ENCODE assay signal across 27 cellular contexts in genomic region chr7:69464035-69464434, GRCh38.
"Had no signal": no experiment of that assay in that cellular context is flagged by ENCODE, and none has a peak within 500 bp of the region (broad histone marks: within the 10 kb centered on the region; RNA-seq: fewer than 3 reads in every experiment).

No MANE protein-coding gene starts in this region.

- H3K4me1 ChIP-seq: stomach, suprapubic skin, testis, thyroid gland, tibial artery, tibial nerve, transverse colon, upper lobe of left lung, upper lobe of right lung, uterus, vagina had no signal

- DNase-seq: stimulated activated CD4-positive, alpha-beta T cell treated with anti-CD3 and anti-CD28 coated beads, Interleukin-2, amount 100 ng/mL, for 48 hours; stimulated activated CD4-positive, alpha-beta T cell treated with anti-CD3 and anti-CD28 coated beads, Interleukin-4, amount 100 ng/mL, for 1 hour; stimulated activated CD4-positive, alpha-beta T cell treated with anti-CD3 and anti-CD28 coated beads, Interleukin-4, amount 100 ng/mL, for 24 hours; stimulated activated CD4-positive, alpha-beta T cell treated with anti-CD3 and anti-CD28 coated beads, Interleukin-4, amount 100 ng/mL, for 4 hours; stimulated activated CD8-positive, alpha-beta memory T cell treated with anti-CD3 and anti-CD28 coated beads, Interleukin-4, amount 100 ng/mL, for 48 hours; stimulated activated naive B cell treated with anti-CD40 and anti-IgM and Interleukin-4, amounts not matched to agents 10 μg/mL and 1 μg/mL and 100 μg/mL, for 72 hours; stimulated activated naive CD4-positive, alpha-beta T cell; stimulated activated naive CD4-positive, alpha-beta T cell treated with Interleukin-2 at 50 U/mL for 16 hours; stimulated activated naive CD8-positive, alpha-beta T cell treated with anti-CD3 and anti-CD28 coated beads, Interleukin-15, amount 100 ng/mL, for 72 hours; stimulated activated naive CD8-positive, alpha-beta T cell treated with anti-CD3 and anti-CD28 coated beads, Interleukin-15, Interleukin-2, amounts not matched to agents 100 U/mL and 50 U/mL, for 24 hours; stomach; substantia nigra; testis; tibial artery; transverse colon; trophoblast cell; upper lobe of left lung; upper lobe of right lung; uterus had no signal

- H3K27me3 ChIP-seq: stomach, suprapubic skin, testis, thyroid gland, tibial artery, tibial nerve, transverse colon, upper lobe of left lung, upper lobe of right lung, uterus, vagina had no signal

- H3K4me3 ChIP-seq: stomach, suprapubic skin, testis, thoracic aorta, thyroid gland, tibial artery, tibial nerve, transverse colon, upper lobe of left lung, upper lobe of right lung, uterus, vagina had no signal

- ATAC-seq: stimulated activated effector memory CD8-positive, alpha-beta T cell treated with anti-CD3 and anti-CD28 coated beads, Interleukin-12 subunit alpha, Interleukin-12 subunit beta, amount 100 ng/mL, for 72 hours; stimulated activated memory B cell treated with anti-CD40 and anti-IgM and Interleukin-4, amounts not matched to agents 10 μg/mL and 1 μg/mL and 100 μg/mL, for 72 hours; stimulated activated naive B cell treated with anti-CD40 and anti-IgM and Interleukin-4, amounts not matched to agents 10 μg/mL and 1 μg/mL and 100 μg/mL, for 72 hours; stimulated activated naive CD8-positive, alpha-beta T cell treated with anti-CD3 and anti-CD28 coated beads, Interleukin-15, amount 100 ng/mL, for 72 hours; stimulated activated naive CD8-positive, alpha-beta T cell treated with anti-CD3 and anti-CD28 coated beads, Interleukin-15, Interleukin-2, amounts not matched to agents 100 U/mL and 50 U/mL, for 24 hours; upper lobe of right lung had no signal

- H3K27ac ChIP-seq: stomach, suprapubic skin, testis, thoracic aorta, thyroid gland, tibial artery, tibial nerve, transverse colon, upper lobe of left lung, upper lobe of right lung, uterus, vagina had no signal

- H3K9me3 ChIP-seq: suprapubic skin, testis, thyroid gland, transverse colon, upper lobe of right lung, uterus, vagina had no signal

- FAIRE-seq: urothelium cell line had no signal

- H3K36me3 ChIP-seq: stomach, suprapubic skin, thoracic aorta, thyroid gland, tibial artery, tibial nerve, transverse colon, upper lobe of left lung, upper lobe of right lung, uterus, vagina had no signal
